Comparison of ENCODE assay signal across 17 cellular contexts in genomic region chr2:36427790-36428243, GRCh38.
DNase-seq lines count a peak whose midpoint lies in the region; ATAC-seq and TF ChIP-seq lines count a peak whose summit lies in the region.
"Had no signal": no experiment of that assay in that cellular context is flagged by ENCODE, and none has a peak within 500 bp of the region (broad histone marks: within the 10 kb centered on the region; RNA-seq: fewer than 3 reads in every experiment).

No MANE protein-coding gene starts in this region.

- no peak overlapping the region for H2AFZ ChIP-seq in ACC112 (ENCODE audit: low read length, unreplicated experiment)

- H3K4me1 Mint-ChIP-seq in WTC11: peaks cover 43% of the 10 kb centered on the region

- H3K79me2 ChIP-seq in ACC112 (ENCODE audit: control insufficient read depth, insufficient read depth, low read length, unreplicated experiment): peaks cover 87% of the 10 kb centered on the region

- DNase-seq in WTC11 (ENCODE audit: low spot score) (peak; percentile 16), iris pigment epithelial cell (ENCODE audit: low read depth) (peak; percentile 76)
- no peak for DNase-seq in stimulated activated naive CD4-positive, alpha-beta T cell treated with Interleukin-2 at 50 U/mL for 16 hours (lab: John Stamatoyannopoulos, UW)
- DNase-seq: activated CD8-positive, alpha-beta T cell treated with anti-CD3 and anti-CD28 coated beads, Interleukin-2, amount 10 ng/mL, durations not matched to agents 7 days and 5 days; head of caudate nucleus; NCI-H1930; NCI-H524 treated with DMSO at 0.1 percent for 48 hours; OCI-M1; ovary; stimulated activated naive B cell treated with anti-CD40 and anti-IgM and Interleukin-4, amounts not matched to agents 10 μg/mL and 1 μg/mL and 100 μg/mL, for 72 hours; SW 1271 had no signal

- no peak overlapping the region for H3K4me3 Mint-ChIP-seq in WTC11
- H3K4me3 Mint-ChIP-seq: activated CD8-positive, alpha-beta T cell treated with anti-CD3 and anti-CD28 coated beads, Interleukin-2, amount 10 ng/mL, durations not matched to agents 7 days and 5 days; stimulated activated naive B cell treated with anti-CD40 and anti-IgM and Interleukin-4, amounts not matched to agents 10 μg/mL and 1 μg/mL and 100 μg/mL, for 72 hours had no signal

- H3K9me3 ChIP-seq in HEK293 (ENCODE audit: control insufficient read depth, insufficient read depth, low read depth, low read length): no peaks in the 10 kb centered on the region
- H3K9me3 ChIP-seq: ovary had no signal

- ATAC-seq in WTC11: peak; percentile 68
- ATAC-seq in HG03571 (IDR thresholded peaks at IDR 0.05; ENCODE audit: unreplicated experiment): no peak
- no peak for ATAC-seq in HG02885 (IDR thresholded peaks at IDR 0.05; ENCODE audit: poor library complexity, unreplicated experiment)
- ATAC-seq in GM18861 (IDR thresholded peaks at IDR 0.05; ENCODE audit: unreplicated experiment): no peak
- ATAC-seq: activated CD8-positive, alpha-beta T cell treated with anti-CD3 and anti-CD28 coated beads, Interleukin-2, amount 10 ng/mL, durations not matched to agents 7 days and 5 days; stimulated activated naive B cell treated with anti-CD40 and anti-IgM and Interleukin-4, amounts not matched to agents 10 μg/mL and 1 μg/mL and 100 μg/mL, for 72 hours had no signal

- POLR2A ChIA-PET in HEK293 (lab: Yijun Ruan, JAX) (no interaction called here), WTC11 (lab: Charles Lee) (no interaction called here)

- CTCF ChIA-PET in HEK293 (lab: Yijun Ruan, JAX) (no interaction called here), WTC11 (lab: Charles Lee) (interaction anchor here (1.2 kb wide), 1 partner anchor 32 kb away, joined by 3 read pairs; no protein-coding TSS in a partner anchor)

- TF ChIP-seq CTCF in HEK293 (tag by site-specific recombination; IDR thresholded peaks at IDR 0.05): no peak
- TF ChIP-seq CTCF in WTC11 (IDR thresholded peaks at IDR 0.05): no peak

- H3K27me3 Mint-ChIP-seq in WTC11 (ENCODE audit: low read depth): no peaks in the 10 kb centered on the region
- H3K27me3 Mint-ChIP-seq: stimulated activated naive B cell treated with anti-CD40 and anti-IgM and Interleukin-4, amounts not matched to agents 10 μg/mL and 1 μg/mL and 100 μg/mL, for 72 hours had no signal

- H3K4me3 ChIP-seq in ACC112 (ENCODE audit: low read depth, low read length): no peak overlapping the region
- H3K4me3 ChIP-seq in HEK293 (ENCODE audit: low read depth, low read length): no peak overlapping the region
- H3K4me3 ChIP-seq: ovary had no signal

- H3K4me1 ChIP-seq in ACC112 (ENCODE audit: control insufficient read depth, insufficient read depth, low read length, unreplicated experiment): peaks cover 53% of the 10 kb centered on the region
- peaks cover 5% of the 10 kb centered on the region for H3K4me1 ChIP-seq in HEK293 (ENCODE audit: control insufficient read depth, insufficient read depth, low read length)

- H3K27ac Mint-ChIP-seq in WTC11: no peak overlapping the region
- H3K27ac Mint-ChIP-seq: activated CD8-positive, alpha-beta T cell treated with anti-CD3 and anti-CD28 coated beads, Interleukin-2, amount 10 ng/mL, durations not matched to agents 7 days and 5 days; stimulated activated naive B cell treated with anti-CD40 and anti-IgM and Interleukin-4, amounts not matched to agents 10 μg/mL and 1 μg/mL and 100 μg/mL, for 72 hours had no signal

- H3K9me3 Mint-ChIP-seq in WTC11: no peaks in the 10 kb centered on the region
- H3K9me3 Mint-ChIP-seq: stimulated activated naive B cell treated with anti-CD40 and anti-IgM and Interleukin-4, amounts not matched to agents 10 μg/mL and 1 μg/mL and 100 μg/mL, for 72 hours had no signal

- H3K36me3 ChIP-seq in ACC112 (ENCODE audit: insufficient read depth, low read length) (peaks cover 25% of the 10 kb centered on the region), HEK293 (ENCODE audit: control insufficient read depth in 2 of 2, insufficient read depth in 1 of 2, low read length in 2 of 2) (no peaks in the 10 kb centered on the region)
- H3K36me3 ChIP-seq: ovary had no signal

- no peaks in the 10 kb centered on the region for H3K27me3 ChIP-seq in ACC112 (ENCODE audit: insufficient read depth, low read length)
- H3K27me3 ChIP-seq: ovary had no signal

- H3K36me3 Mint-ChIP-seq in WTC11: no peaks in the 10 kb centered on the region

- H3K27ac ChIP-seq in ACC112 (ENCODE audit: low read depth, low read length) (peak overlapping the region; percentile 67), HEK293 (ENCODE audit: extremely low read depth, low read depth, low read length) (no peak overlapping the region)
- H3K27ac ChIP-seq: ovary, VCaP had no signal

TF ChIP-seq in HEK293, 187 proteins besides CTCF, POLR2A, EP300 and RAD21:
- no peak for TF ChIP-seq ZNF610 (tag by site-specific recombination; IDR thresholded peaks at IDR 0.05; ENCODE audit: borderline replicate concordance)
- peak; percentile 82 for TF ChIP-seq REST (tag by site-specific recombination; IDR thresholded peaks at IDR 0.05)
TF ChIP-seq in HEK293: peak in this region for 1.

TF ChIP-seq in WTC11, 78 proteins besides CTCF, POLR2A, EP300 and RAD21:
- TF ChIP-seq MLX (CRISPR knock-in tag; IDR thresholded peaks at IDR 0.05): no peak
- no peak for TF ChIP-seq ATF3 (CRISPR knock-in tag; conservative IDR thresholded peaks at IDR 0.05)
- TF ChIP-seq TEAD4 (CRISPR knock-in tag; IDR thresholded peaks at IDR 0.05): no peak
- TF ChIP-seq ATF1 (CRISPR knock-in tag; IDR thresholded peaks at IDR 0.05): no peak
- TF ChIP-seq SOX15 (CRISPR knock-in tag; IDR thresholded peaks at IDR 0.05): no peak
